Comparison of ENCODE assay signal across 19 cellular contexts in the genomic region with DNA sequence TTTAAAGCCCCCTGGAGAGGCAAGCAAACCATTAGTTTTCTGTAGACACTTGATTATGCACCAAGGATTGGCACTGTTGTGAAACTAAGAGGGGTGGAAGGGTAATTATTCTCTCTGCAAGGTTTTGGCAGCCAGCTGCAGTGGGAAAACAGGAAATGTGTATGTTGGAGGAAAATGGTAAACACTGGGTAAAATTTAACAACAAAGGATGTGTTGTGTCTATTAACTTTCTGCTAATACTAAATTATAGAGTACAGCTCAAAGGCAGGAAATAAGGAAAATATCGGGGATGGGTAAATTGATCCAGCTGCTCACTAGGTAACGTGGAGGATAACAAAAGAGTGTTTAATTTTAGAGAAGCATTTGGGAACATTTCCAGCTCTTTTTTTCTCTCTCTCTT. TPM values are rescaled to one million over a fixed set of nuclear protein-coding genes. Genes with fewer than 3 reads are reported as not detected.
A peak's percentile ranks its signal among the peaks of the same experiment; 100 is the strongest.
DNase-seq lines count a peak whose midpoint lies in the region; ATAC-seq, FAIRE-seq and TF ChIP-seq lines count a peak whose summit lies in the region.
"Had no signal": no experiment of that assay in that cellular context is flagged by ENCODE, and none has a peak within 500 bp of the region (broad histone marks: within the 10 kb centered on the region; RNA-seq: fewer than 3 reads in every experiment).

No MANE protein-coding gene starts in this region.

- no peaks in the 10 kb centered on the region for H3K79me2 ChIP-seq in PC-3 (ENCODE audit: low read length)
- no peaks in the 10 kb centered on the region for H3K79me2 ChIP-seq in HepG2 (ENCODE audit: insufficient read depth, low read length)
- no peaks in the 10 kb centered on the region for H3K79me2 ChIP-seq in SK-N-SH (ENCODE audit: insufficient read depth)

- no peaks in the 10 kb centered on the region for H3K9me3 ChIP-seq in PC-3 (ENCODE audit: low read length)
- no peaks in the 10 kb centered on the region for H3K9me3 ChIP-seq in HepG2 (ENCODE audit: low read length)
- H3K9me3 ChIP-seq in SK-N-SH = no peaks in the 10 kb centered on the region
- H3K9me3 ChIP-seq: testis had no signal

- H2AFZ ChIP-seq in PC-3 (ENCODE audit: low read length) (no peak overlapping the region), HepG2 (ENCODE audit: low read length) (no peak overlapping the region), SK-N-SH (ENCODE audit: low read depth) (no peak overlapping the region)
- H2AFZ ChIP-seq: GM23248 had no signal

- DNase-seq in DMS79 treated with DMSO at 0.1 percent for 48 hours (lab: John Stamatoyannopoulos, UW) (peak; percentile 69), NCI-H2029 (lab: John Stamatoyannopoulos, UW) (peak; percentile 20), PC-3 (no peak), HepG2 (ENCODE audit: low spot score) (no peak), SK-N-SH (no peak), amniotic stem cell (lab: John Stamatoyannopoulos, UW) (no peak), iPS-NIHi11 (ENCODE audit: low spot score) (no peak)
- DNase-seq: activated CD8-positive, alpha-beta memory T cell treated with anti-CD3 and anti-CD28 coated beads for 24 hours; GM23248; head of caudate nucleus; NCI-H526; occipital lobe; stimulated activated CD4-positive, alpha-beta T cell treated with anti-CD3 and anti-CD28 coated beads, Interleukin-4, amount 100 ng/mL, for 24 hours; T-cell; testis had no signal

- H3K4me2 ChIP-seq in PC-3 (ENCODE audit: low read length) (no peak overlapping the region), HepG2 (ENCODE audit: low read depth, low read length) (no peak overlapping the region), SK-N-SH (no peak overlapping the region)

- no peak for FAIRE-seq in HepG2 (lab: Jason Lieb, UNC)
- FAIRE-seq: colon, D721Med had no signal

- H3K9ac ChIP-seq in PC-3 (ENCODE audit: low read length) (no peak overlapping the region), HepG2 (ENCODE audit: insufficient read depth, low read depth, low read length) (no peak overlapping the region), SK-N-SH (no peak overlapping the region)
- H3K9ac ChIP-seq: GM23248 had no signal

- no peak overlapping the region for H3K27ac ChIP-seq in PC-3 (ENCODE audit: low read length)
- H3K27ac ChIP-seq in HepG2 (ENCODE audit: extremely low read length, insufficient read depth, low read length) = no peak overlapping the region
- H3K27ac ChIP-seq in SK-N-SH (ENCODE audit: low read depth in 2 of 2, low read length in 1 of 2) = no peak overlapping the region; a peak in 1 of 4 replicates
- H3K27ac ChIP-seq: GM23248, testis had no signal

- in situ Hi-C loops in HepG2 (cut with HindIII; ENCODE audit: extremely low pct_ligation_motif_present, low pct_unique_long_range_greater_than_20kb) = no loop called here

- BruUV-seq in PC-3 (replicated peaks; lab: Mats Ljungman, UMichigan) (no TSS peak), HepG2 (replicated peaks; lab: Mats Ljungman, UMichigan) (no TSS peak)

- CTCF ChIA-PET in PC-3 (lab: Charles Lee) (no interaction called here), HepG2 (lab: Yijun Ruan, JAX; ENCODE audit: low intra/inter-chr PET ratio, low total read pairs) (no interaction called here), SK-N-SH (lab: Yijun Ruan, JAX) (no interaction called here)

- ATAC-seq in PC-3 = 0 out of 2 replicates have a peak, but pooled peaks have one; percentile 13
- ATAC-seq in HepG2 = no peak
- ATAC-seq in HG02884 (IDR thresholded peaks at IDR 0.05; ENCODE audit: unreplicated experiment) = no peak
- ATAC-seq: activated T-helper 17 cell treated with anti-CD3 and anti-CD28 coated beads, Interleukin-2, amount 50 U/mL, for 72 hours; T-cell had no signal

- TF ChIP-seq RAD21 in HepG2 (CRISPR knock-in tag; IDR thresholded peaks at IDR 0.05) = no peak
- TF ChIP-seq RAD21 in SK-N-SH (IDR thresholded peaks at IDR 0.05; ENCODE audit: low read length) = no peak

- intact Hi-C loops in PC-3 (cut with micrococcal nuclease) = no loop called here
- intact Hi-C loops in HepG2 (cut with micrococcal nuclease; ENCODE audit: unreplicated experiment) = no loop called here

- no peak overlapping the region for H3K4me3 ChIP-seq in PC-3 (ENCODE audit: low read length)
- no peak overlapping the region for H3K4me3 ChIP-seq in HepG2 (replicated peaks in 1 of 3; ENCODE audit: insufficient read depth in 1 of 3, low read depth in 2 of 3, low read length in 3 of 3)
- no peak overlapping the region for H3K4me3 ChIP-seq in SK-N-SH (ENCODE audit: low read depth in 2 of 2, low read length in 1 of 2)
- H3K4me3 ChIP-seq: GM23248, testis had no signal

- H3K36me3 ChIP-seq in PC-3 (ENCODE audit: low read depth, low read length) (no peaks in the 10 kb centered on the region), HepG2 (replicated peaks in 1 of 2; ENCODE audit: control insufficient read depth in 1 of 2, insufficient read depth in 2 of 2, low read length in 2 of 2) (no peaks in the 10 kb centered on the region; a peak in 2 of 5 replicates), SK-N-SH (replicated peaks in 1 of 2; ENCODE audit: control insufficient read depth in 1 of 2, insufficient read depth in 2 of 2, low read length in 1 of 2) (peaks cover 0 to 10% of the 10 kb centered on the region in 2 experiments)

- H3F3A ChIP-seq in PC-3 (ENCODE audit: low read length, unreplicated experiment) (no peaks in the 10 kb centered on the region), SK-N-SH (replicated peaks; ENCODE audit: insufficient read depth) (no peaks in the 10 kb centered on the region)

- TF ChIP-seq EP300 in HepG2 (IDR thresholded peaks at IDR 0.05; ENCODE audit: low read depth in 2 of 2, low read length in 2 of 2) = no peak
- TF ChIP-seq EP300 in HepG2 (CRISPR knock-in tag; IDR thresholded peaks at IDR 0.05; ENCODE audit: borderline replicate concordance) = no peak
- TF ChIP-seq EP300 in SK-N-SH (IDR thresholded peaks at IDR 0.05; ENCODE audit: borderline replicate concordance in 1 of 2, low read depth in 1 of 2, low read length in 1 of 2) = no peak

- no peak for TF ChIP-seq POLR2A in HepG2 (IDR thresholded peaks at IDR 0.05; ENCODE audit: insufficient read depth in 1 of 2, low read depth in 2 of 2, low read length in 2 of 2)

- WGBS in HepG2 (ENCODE audit: low lambda C conversion rate) = 89% methylated on average over 2 of the region's 2 CpGs
- 97% methylated on average over 2 of the region's 2 CpGs for WGBS in SK-N-SH (ENCODE audit: low lambda C conversion rate)

- H3K4me1 ChIP-seq in PC-3 (ENCODE audit: insufficient read depth, low read length) (no peaks in the 10 kb centered on the region), HepG2 (ENCODE audit: insufficient read depth, low read length) (peaks cover 24% of the 10 kb centered on the region), SK-N-SH (ENCODE audit: control insufficient read depth in 1 of 2, insufficient read depth in 2 of 2, low read depth in 1 of 2, low read length in 1 of 2) (no peaks in the 10 kb centered on the region)
- H3K4me1 ChIP-seq: testis had no signal

- H4K20me1 ChIP-seq in PC-3 (ENCODE audit: low read length) (no peaks in the 10 kb centered on the region), HepG2 (ENCODE audit: insufficient read depth, low read length) (no peaks in the 10 kb centered on the region), SK-N-SH (ENCODE audit: insufficient read depth) (no peaks in the 10 kb centered on the region)

- H3K27me3 ChIP-seq in PC-3 (ENCODE audit: low read length) (no peaks in the 10 kb centered on the region), HepG2 (ENCODE audit: control insufficient read depth in 1 of 2, insufficient read depth in 2 of 2, low read length in 2 of 2) (no peaks in the 10 kb centered on the region), SK-N-SH (ENCODE audit: insufficient read depth) (no peaks in the 10 kb centered on the region)
- H3K27me3 ChIP-seq: testis had no signal

- TF ChIP-seq CTCF in PC-3 (conservative IDR thresholded peaks at IDR 0.05; ENCODE audit: low read depth, low read length) (no peak), HepG2 (CRISPR knock-in tag; IDR thresholded peaks at IDR 0.05) (no peak), SK-N-SH (IDR thresholded peaks at IDR 0.05) (no peak)

- POLR2A ChIA-PET in PC-3 (lab: Charles Lee; ENCODE audit: unreplicated experiment) (interaction anchor here (0.7 kb wide), 1 partner anchor 13 kb away, joined by 5 read pairs; no protein-coding TSS in a partner anchor), HepG2 (lab: Yijun Ruan, JAX) (no interaction called here), SK-N-SH (lab: Yijun Ruan, JAX) (no interaction called here)

- no peaks in the 10 kb centered on the region for H3K9me2 ChIP-seq in PC-3 (replicated peaks; ENCODE audit: low read length)
- no peaks in the 10 kb centered on the region for H3K9me2 ChIP-seq in SK-N-SH

TF ChIP-seq in HepG2, 621 proteins besides CTCF, POLR2A, EP300 and RAD21 (continues in another document):
- TF ChIP-seq SMARCC2 (IDR thresholded peaks at IDR 0.05) (no peak), NBN (conservative IDR thresholded peaks at IDR 0.05) (no peak)

TF ChIP-seq in SK-N-SH, 30 proteins besides CTCF, POLR2A, EP300 and RAD21:
- TF ChIP-seq FOXM1 (IDR thresholded peaks at IDR 0.05; ENCODE audit: low read depth) (no peak), NFIC (IDR thresholded peaks at IDR 0.05; ENCODE audit: borderline replicate concordance) (no peak)

RNA-seq across cellular contexts. Expression of gene TANGO6, which starts 41.5 kb away (rescaled TPM):
- total RNA-seq in PC-3 (2014; rRNA removed) = 9.4 and 17.7 TPM in 2 replicates
- total RNA-seq in HepG2 (2016; rRNA removed; fragmentation: Illumina TruSeq; extraction: Trizol) = 13.3 and 15.3 TPM in 2 replicates
- total RNA-seq in HepG2 (2016; cell fraction: cytosol; rRNA removed; fragmentation: Illumina TruSeq; extraction: Trizol; ENCODE audit: low read depth) = 14.8 and 17.2 TPM in 2 replicates
- total RNA-seq in HepG2 (2016; cell fraction: insoluble cytoplasmic fraction; rRNA removed; fragmentation: Illumina TruSeq; extraction: Trizol) = 13.7 and 14.2 TPM in 2 replicates
- total RNA-seq in HepG2 (2016; cell fraction: membrane; rRNA removed; fragmentation: Illumina TruSeq; extraction: Trizol) = 9.3 and 11.0 TPM in 2 replicates
- 16.2 and 19.2 TPM in 2 replicates for total RNA-seq in HepG2 (2016; cell fraction: nucleus; rRNA removed; fragmentation: Illumina TruSeq; extraction: Trizol)
- polyA plus RNA-seq in HepG2 (2011; rRNA removed) = 6.6 and 7.2 TPM in 2 replicates
- 4.1 and 5.0 TPM in 2 replicates for polyA plus RNA-seq in HepG2 (2011; cell fraction: cytosol; rRNA removed)
- polyA plus RNA-seq in HepG2 (2011; cell fraction: nucleus; rRNA removed) = 5.8 and 10.1 TPM in 2 replicates
- polyA plus RNA-seq in HepG2 (2012) = 5.7 and 6.7 TPM in 2 replicates
- polyA plus RNA-seq in HepG2 (2016; cell fraction: cytosol; fragmentation: Illumina TruSeq; extraction: Trizol; ENCODE audit: low read depth) = 0.63 and 0.68 TPM in 2 replicates
- polyA plus RNA-seq in HepG2 (2016; cell fraction: insoluble cytoplasmic fraction; fragmentation: Illumina TruSeq; extraction: Trizol; ENCODE audit: low read depth) = 7.7 and 7.8 TPM in 2 replicates
- polyA plus RNA-seq in HepG2 (2016; cell fraction: membrane; fragmentation: Illumina TruSeq; extraction: Trizol; ENCODE audit: low read depth) = 1.3 and 1.7 TPM in 2 replicates
- 6.0 and 6.4 TPM in 2 replicates for polyA plus RNA-seq in HepG2 (2016; cell fraction: nucleus; fragmentation: Illumina TruSeq; extraction: Trizol; ENCODE audit: insufficient read depth, low read depth)
- 85.5 and 144 TPM in 2 replicates for polyA minus RNA-seq in HepG2 (2011; rRNA and poly(A)+ RNA removed; ENCODE audit: low replicate concordance)
- 17.1 and 17.6 TPM in 2 replicates for polyA minus RNA-seq in HepG2 (2011; cell fraction: cytosol; rRNA and poly(A)+ RNA removed)
- polyA minus RNA-seq in HepG2 (2011; cell fraction: nucleus; rRNA and poly(A)+ RNA removed) = 40.7 and 56.8 TPM in 2 replicates
- 5.5 and 6.5 TPM in 2 replicates for polyA plus RNA-seq in SK-N-SH (2012; rRNA removed)
- polyA plus RNA-seq in SK-N-SH (2012; cell fraction: cytosol; rRNA removed) = 4.6 and 4.7 TPM in 2 replicates
- polyA plus RNA-seq in SK-N-SH (2012; cell fraction: nucleus; rRNA removed) = 7.0 and 9.4 TPM in 2 replicates

Comparison
In these comparisons a context has a peak if more than half of its experiments do, and no peak if none do; other contexts are left out.
1. DNase-seq: peak in DMS79 treated with DMSO at 0.1 percent for 48 hours (single experiment) and NCI-H2029 (single experiment); none in PC-3 (single experiment), HepG2 (single experiment), SK-N-SH (single experiment), amniotic stem cell (single experiment) and iPS-NIHi11 (single experiment).